1 cellular context compared by ENCODE assay signal in genomic region chr2:134852518-134852917, GRCh38.
TF ChIP-seq lines count a peak whose summit lies in the region.

No MANE protein-coding gene starts in this region.

TF ChIP-seq in WTC11, 78 proteins besides CTCF, POLR2A, EP300 and RAD21 (continued from another document):
- TF ChIP-seq ZSCAN18 (CRISPR knock-in tag; IDR thresholded peaks at IDR 0.05) (no peak), ATF3 (CRISPR knock-in tag; conservative IDR thresholded peaks at IDR 0.05) (no peak), PRDM15 (CRISPR knock-in tag; IDR thresholded peaks at IDR 0.05) (no peak)
